ENCODE assay signal across 17 cellular contexts in genomic region chr9:126472446-126472845, GRCh38.
DNase-seq lines count a peak whose midpoint lies in the region; ATAC-seq and TF ChIP-seq lines count a peak whose summit lies in the region.
"Had no signal": no experiment of that assay in that cellular context is flagged by ENCODE, and none has a peak within 500 bp of the region (broad histone marks: within the 10 kb centered on the region; RNA-seq: fewer than 3 reads in every experiment).

No MANE protein-coding gene starts in this region.

- no peak for ATAC-seq in HG03097 (IDR thresholded peaks at IDR 0.05; ENCODE audit: low FRiP score, unreplicated experiment)
- ATAC-seq: activated naive CD4-positive, alpha-beta T cell treated with anti-CD3 and anti-CD28 coated beads, Interleukin-2, amount 50 U/mL, for 72 hours; foreskin keratinocyte had no signal

- H3K79me2 ChIP-seq in osteoblast (ENCODE audit: insufficient read depth, low read length): no peaks in the 10 kb centered on the region

- no peak overlapping the region for H4K91ac ChIP-seq in mesenchymal stem cell (ENCODE audit: low read length)

- intact Hi-C loops in posterior vena cava (cut with DNase I): no loop called here

- POLR2A ChIA-PET in CD8-positive, alpha-beta memory T cell (lab: Charles Lee): interaction anchor here (1.1 kb wide), 1 partner anchor 144 kb away, joined by 5 read pairs; no protein-coding TSS in a partner anchor

- no peaks in the 10 kb centered on the region for H3K36me3 ChIP-seq in CD8-positive, alpha-beta memory T cell (ENCODE audit: insufficient read depth, low read length)
- H3K36me3 ChIP-seq in osteoblast (ENCODE audit: insufficient read depth, low read length): no peaks in the 10 kb centered on the region
- peaks cover 0 to 4% of the 10 kb centered on the region in 2 experiments for H3K36me3 ChIP-seq in mesenchymal stem cell (ENCODE audit: control insufficient read depth in 1 of 2, insufficient read depth in 2 of 2, low read depth in 1 of 2, low read length in 2 of 2)

- H2BK15ac ChIP-seq in mesenchymal stem cell (ENCODE audit: low read depth, poor library complexity, severe bottlenecking): no peak overlapping the region

- no peak overlapping the region for H3K14ac ChIP-seq in mesenchymal stem cell (ENCODE audit: low read length in 2 of 2)

- peaks cover 10 to 28% (median 12%) of the 10 kb centered on the region in 3 donors for H3K36me3 Mint-ChIP-seq in CD8-positive, alpha-beta memory T cell

- H3K4me2 ChIP-seq in osteoblast (ENCODE audit: insufficient read depth, low read length): no peak overlapping the region
- no peak overlapping the region for H3K4me2 ChIP-seq in mesenchymal stem cell (ENCODE audit: low read length, poor library complexity, severe bottlenecking)

- no peak overlapping the region for H2AK5ac ChIP-seq in mesenchymal stem cell (ENCODE audit: low read length, severe bottlenecking)

- H4K8ac ChIP-seq in mesenchymal stem cell (ENCODE audit: low read length): no peak overlapping the region

- no peak for TF ChIP-seq CTCF in osteoblast (IDR thresholded peaks at IDR 0.05; ENCODE audit: extremely low read depth, low read depth, low read length)

- H3K9me3 Mint-ChIP-seq in CD8-positive, alpha-beta memory T cell: no peaks in the 10 kb centered on the region

- no peak overlapping the region for H2BK5ac ChIP-seq in mesenchymal stem cell (ENCODE audit: low read depth, low read length, poor library complexity, severe bottlenecking)

- no peaks in the 10 kb centered on the region for H4K20me1 ChIP-seq in osteoblast (ENCODE audit: insufficient read depth, low read length)

- H3K27ac Mint-ChIP-seq in CD8-positive, alpha-beta memory T cell: peak overlapping the region; percentile 87 to 99 (median 95)
- H3K27ac Mint-ChIP-seq: activated CD4-positive, alpha-beta T cell treated with anti-CD3 and anti-CD28 coated beads, Interleukin-2, amount 10 ng/mL, durations not matched to agents 24 days and 14 days; activated naive CD4-positive, alpha-beta T cell treated with anti-CD3 and anti-CD28 coated beads, Interleukin-2, amount 50 U/mL, for 72 hours had no signal

- no peaks in the 10 kb centered on the region for H3K27me3 ChIP-seq in CD8-positive, alpha-beta memory T cell (ENCODE audit: insufficient read depth, low read length, poor library complexity, severe bottlenecking)
- H3K27me3 ChIP-seq in osteoblast (ENCODE audit: insufficient read depth, low read length) (no peaks in the 10 kb centered on the region), mesenchymal stem cell (ENCODE audit: control insufficient read depth in 1 of 2, insufficient read depth in 1 of 2, low read length in 2 of 2) (no peaks in the 10 kb centered on the region)
- H3K27me3 ChIP-seq: foreskin keratinocyte had no signal

- H3K27me3 Mint-ChIP-seq in CD8-positive, alpha-beta memory T cell: peaks cover 0 to 1% of the 10 kb centered on the region in 2 donors

- H3K23ac ChIP-seq in mesenchymal stem cell (ENCODE audit: low read length in 2 of 2): no peak overlapping the region

- no peak overlapping the region for H3K27ac ChIP-seq in CD8-positive, alpha-beta memory T cell (ENCODE audit: low read depth, low read length)
- H3K27ac ChIP-seq in caudate nucleus (ENCODE audit: low read depth, low read length) (peak overlapping the region; percentile 76), osteoblast (ENCODE audit: low read depth, low read length) (peak overlapping the region; percentile 89), mesenchymal stem cell (ENCODE audit: low read length, poor library complexity, severe bottlenecking) (no peak overlapping the region)
- H3K27ac ChIP-seq: foreskin keratinocyte had no signal

- no peak overlapping the region for H3K9ac ChIP-seq in mesenchymal stem cell (ENCODE audit: low read length)

- H3K4ac ChIP-seq in mesenchymal stem cell (ENCODE audit: low read depth in 1 of 2, low read length in 2 of 2): no peak overlapping the region

- CTCF ChIA-PET in CD8-positive, alpha-beta memory T cell (lab: Charles Lee): interaction anchor here (0.7 to 6.7 kb wide), 7 partner anchors 10 to 86 kb away, joined by 3 to 36 read pairs (median 8); no protein-coding TSS in a partner anchor

- no peaks in the 10 kb centered on the region for H3K79me1 ChIP-seq in mesenchymal stem cell (replicated peaks; ENCODE audit: low read length, poor library complexity, severe bottlenecking)

- H3K18ac ChIP-seq in mesenchymal stem cell (ENCODE audit: low read depth in 1 of 2, low read length in 2 of 2): no peak overlapping the region

- H3K9me3 ChIP-seq in CD8-positive, alpha-beta memory T cell (ENCODE audit: low read length): no peaks in the 10 kb centered on the region
- H3K9me3 ChIP-seq in osteoblast (ENCODE audit: low read depth, low read length): no peaks in the 10 kb centered on the region
- no peaks in the 10 kb centered on the region for H3K9me3 ChIP-seq in mesenchymal stem cell (ENCODE audit: control insufficient read depth, low read length)
- H3K9me3 ChIP-seq: left ventricle myocardium inferior had no signal

- H2BK12ac ChIP-seq in mesenchymal stem cell (ENCODE audit: low read length in 2 of 2): no peak overlapping the region

- H3K4me1 ChIP-seq in CD8-positive, alpha-beta memory T cell (ENCODE audit: insufficient read depth, low read length): peaks cover 58% of the 10 kb centered on the region
- H3K4me1 ChIP-seq in osteoblast (ENCODE audit: insufficient read depth, low read length): peaks cover 56% of the 10 kb centered on the region
- peaks cover 20% of the 10 kb centered on the region for H3K4me1 ChIP-seq in mesenchymal stem cell (ENCODE audit: control insufficient read depth, insufficient read depth, low read depth, low read length)
- H3K4me1 ChIP-seq: foreskin keratinocyte had no signal

- H3K4me3 Mint-ChIP-seq in CD8-positive, alpha-beta memory T cell: peak overlapping the region in 6 of 7 donors; percentile 19 to 89 (median 80)

- WGBS in mesenchymal stem cell: 100% methylated on average over 1 of the region's 1 CpG

- H2AFZ ChIP-seq in osteoblast (ENCODE audit: low read length): no peak overlapping the region
- no peak overlapping the region for H2AFZ ChIP-seq in mesenchymal stem cell (ENCODE audit: low read depth, low read length)

- DNase-seq in CD8-positive, alpha-beta memory T cell: no peak
- peak in 2 of 3 experiments; percentile 65 to 95 for DNase-seq in NCI-H1417 (lab: John Stamatoyannopoulos, UW)
- DNase-seq in caudate nucleus (lab: John Stamatoyannopoulos, UW): no peak
- DNase-seq in osteoblast (ENCODE audit: insufficient read length, low spot score, missing footprints): no peak
- no peak for DNase-seq in posterior vena cava (ENCODE audit: low spot score)
- DNase-seq in RPMI8226: no peak
- no peak for DNase-seq in mesenchymal stem cell
- DNase-seq: activated CD4-positive, alpha-beta T cell treated with anti-CD3 and anti-CD28 coated beads, Interleukin-2, amount 10 ng/mL, durations not matched to agents 24 days and 14 days; activated T-cell treated with anti-CD3 and anti-CD28 coated beads for 4 hours; central memory CD4-positive, alpha-beta T cell; foreskin keratinocyte; left ventricle myocardium inferior; NCI-H2107; SHP77 treated with DMSO at 0.1 percent for 48 hours; T1000 had no signal

- peaks cover 78 to 93% (median 82%) of the 10 kb centered on the region in 3 donors for H3K4me1 Mint-ChIP-seq in CD8-positive, alpha-beta memory T cell

- H3K4me3 ChIP-seq in CD8-positive, alpha-beta memory T cell (ENCODE audit: low read length): no peak overlapping the region
- H3K4me3 ChIP-seq in osteoblast (ENCODE audit: insufficient read depth, low read length) (no peak overlapping the region), mesenchymal stem cell (ENCODE audit: insufficient read depth in 1 of 2, low read depth in 1 of 2, low read length in 2 of 2) (no peak overlapping the region)
- H3K4me3 ChIP-seq: left ventricle myocardium inferior had no signal

- no peak overlapping the region for H2BK120ac ChIP-seq in mesenchymal stem cell (ENCODE audit: low read depth, low read length)

Comparison
In these comparisons a context has a peak if more than half of its experiments do, and no peak if none do; other contexts are left out.
1. DNase-seq: peak in NCI-H1417 (2 of 3); none in CD8-positive, alpha-beta memory T cell (0 of 5), caudate nucleus (0 of 61), osteoblast (single experiment), posterior vena cava (single experiment), RPMI8226 (single experiment) and mesenchymal stem cell (single experiment).
2. H3K27ac ChIP-seq: peak in caudate nucleus (single experiment) and osteoblast (single experiment); none in CD8-positive, alpha-beta memory T cell (single experiment) and mesenchymal stem cell (single experiment).